ENCODE assay signal across 7 cellular contexts in genomic region chr1:1283821-1284220, GRCh38. TPM values are rescaled to one million over a fixed set of nuclear protein-coding genes. Genes with fewer than 3 reads are reported as not detected.
DNase-seq lines count a peak whose midpoint lies in the region; ATAC-seq and TF ChIP-seq lines count a peak whose summit lies in the region.
"Had no signal": no experiment of that assay in that cellular context is flagged by ENCODE, and none has a peak within 500 bp of the region (broad histone marks: within the 10 kb centered on the region; RNA-seq: fewer than 3 reads in every experiment).

No MANE protein-coding gene starts in this region.

- no peaks in the 10 kb centered on the region for H3K36me3 ChIP-seq in kidney epithelial cell (ENCODE audit: control insufficient read depth, insufficient read depth, low read length)
- H3K36me3 ChIP-seq: right atrium auricular region had no signal

- ATAC-seq in GM21528 (IDR thresholded peaks at IDR 0.05; ENCODE audit: low FRiP score, unreplicated experiment): no peak

- DNase-seq in NCI-H345 treated with DMSO at 0.1 percent for 48 hours (lab: John Stamatoyannopoulos, UW; ENCODE audit: unreplicated experiment) (peak; percentile 20), kidney epithelial cell (ENCODE audit: low read depth) (no peak), caudate nucleus (lab: John Stamatoyannopoulos, UW) (no peak)
- DNase-seq: MV-4-11 had no signal

- H3K27ac ChIP-seq in caudate nucleus (ENCODE audit: low read depth, low read length): no peak overlapping the region
- H3K27ac ChIP-seq: right atrium auricular region had no signal

- TF ChIP-seq CTCF in GM12873 (IDR thresholded peaks at IDR 0.05; ENCODE audit: insufficient read depth, low read depth, low read length, missing control alignments): peak; percentile 3
- TF ChIP-seq CTCF in kidney epithelial cell (IDR thresholded peaks at IDR 0.05; ENCODE audit: insufficient read depth, low read length, poor library complexity, severe bottlenecking): peak; percentile 19

- H3K4me3 ChIP-seq in kidney epithelial cell (ENCODE audit: low read depth, low read length): no peak overlapping the region
- H3K4me3 ChIP-seq: right atrium auricular region had no signal

- peaks cover 25% of the 10 kb centered on the region for H3K27me3 ChIP-seq in kidney epithelial cell (ENCODE audit: control insufficient read depth, insufficient read depth, low read length)

RNA-seq across cellular contexts. Expression of gene SCNN1D, which starts 3.6 kb away (rescaled TPM):
- 0.46 and 0.62 TPM in 2 replicates for total RNA-seq in kidney epithelial cell

RNA-seq across cellular contexts. Expression of gene UBE2J2, which starts 10.2 kb away (rescaled TPM):
- total RNA-seq in kidney epithelial cell: 65.1 and 78.0 TPM in 2 replicates

RNA-seq across cellular contexts. Expression of gene ACAP3, which starts 23.9 kb away (rescaled TPM):
- total RNA-seq in kidney epithelial cell: 37.9 and 43.1 TPM in 2 replicates

RNA-seq across cellular contexts. Expression of gene PUSL1, which starts 24.6 kb away (rescaled TPM):
- 45.1 and 59.9 TPM in 2 replicates for total RNA-seq in kidney epithelial cell

RNA-seq across cellular contexts. Expression of gene C1QTNF12, which starts 37.3 kb away (rescaled TPM):
- total RNA-seq in kidney epithelial cell: 0.88 and 1.4 TPM in 2 replicates
- total RNA-seq: right atrium auricular region had no signal
